In genomic region chr6:157518399-157519250, GRCh38 we compare ENCODE assay signal across 1 cellular context.
TF ChIP-seq lines count a peak whose summit lies in the region.

No MANE protein-coding gene starts in this region.

TF ChIP-seq in HepG2, 621 proteins besides CTCF, POLR2A, EP300 and RAD21 (continued from another document):
- TF ChIP-seq USF2 (IDR thresholded peaks at IDR 0.05; ENCODE audit: low read depth, low read length): no peak
- TF ChIP-seq USF2 (CRISPR knock-in tag; IDR thresholded peaks at IDR 0.05; ENCODE audit: borderline replicate concordance): no peak
- no peak for TF ChIP-seq ZNF607 (CRISPR knock-in tag; IDR thresholded peaks at IDR 0.05; ENCODE audit: borderline replicate concordance)
- TF ChIP-seq ARNT2 (CRISPR knock-in tag; IDR thresholded peaks at IDR 0.05; ENCODE audit: low read depth): no peak
- TF ChIP-seq, protein P1, sequence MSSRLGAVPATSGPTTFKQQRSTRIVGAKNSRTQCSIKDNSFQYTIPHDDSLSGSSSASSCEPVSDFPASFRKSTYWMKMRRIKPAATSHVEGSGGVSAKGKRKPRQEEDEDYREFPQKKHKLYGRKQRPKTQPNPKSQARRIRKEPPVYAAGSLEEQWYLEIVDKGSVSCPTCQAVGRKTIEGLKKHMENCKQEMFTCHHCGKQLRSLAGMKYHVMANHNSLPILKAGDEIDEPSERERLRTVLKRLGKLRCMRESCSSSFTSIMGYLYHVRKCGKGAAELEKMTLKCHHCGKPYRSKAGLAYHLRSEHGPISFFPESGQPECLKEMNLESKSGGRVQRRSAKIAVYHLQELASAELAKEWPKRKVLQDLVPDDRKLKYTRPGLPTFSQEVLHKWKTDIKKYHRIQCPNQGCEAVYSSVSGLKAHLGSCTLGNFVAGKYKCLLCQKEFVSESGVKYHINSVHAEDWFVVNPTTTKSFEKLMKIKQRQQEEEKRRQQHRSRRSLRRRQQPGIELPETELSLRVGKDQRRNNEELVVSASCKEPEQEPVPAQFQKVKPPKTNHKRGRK (CRISPR knock-in tag; IDR thresholded peaks at IDR 0.05): no peak
- TF ChIP-seq FOSL2 (CRISPR knock-in tag; IDR thresholded peaks at IDR 0.05): 0 out of 2 replicates have a peak, but pooled peaks have one; percentile 6
- no peak for TF ChIP-seq ZNF605 (CRISPR knock-in tag; IDR thresholded peaks at IDR 0.05)
- TF ChIP-seq BRCA1 (CRISPR knock-in tag; IDR thresholded peaks at IDR 0.05): no peak
- TF ChIP-seq ZNF546 (CRISPR knock-in tag; conservative IDR thresholded peaks at IDR 0.05): no peak
- TF ChIP-seq POGZ (CRISPR knock-in tag; IDR thresholded peaks at IDR 0.05): peak; percentile 59
- TF ChIP-seq, protein P2, sequence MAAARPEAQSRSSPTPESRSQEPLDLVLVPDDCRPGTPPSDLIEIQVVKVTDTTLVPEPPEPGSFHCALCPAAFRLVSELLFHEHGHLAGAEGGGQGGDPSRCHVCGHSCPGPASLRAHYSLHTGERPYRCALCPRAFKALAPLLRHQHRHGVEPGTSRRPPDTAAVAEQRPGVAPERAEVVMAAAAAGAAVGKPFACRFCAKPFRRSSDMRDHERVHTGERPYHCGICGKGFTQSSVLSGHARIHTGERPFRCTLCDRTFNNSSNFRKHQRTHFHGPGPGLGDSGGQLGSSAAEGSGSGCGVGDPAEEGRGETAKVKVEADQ (CRISPR knock-in tag; IDR thresholded peaks at IDR 0.05; ENCODE audit: borderline replicate concordance): 0 out of 2 replicates have a peak, but pooled peaks have one; percentile 16
- TF ChIP-seq NONO (IDR thresholded peaks at IDR 0.05): no peak
- TF ChIP-seq NONO (CRISPR knock-in tag; conservative IDR thresholded peaks at IDR 0.05): no peak
- TF ChIP-seq PITX1 (CRISPR knock-in tag; IDR thresholded peaks at IDR 0.05): no peak
- TF ChIP-seq BORCS8-MEF2B (CRISPR knock-in tag; IDR thresholded peaks at IDR 0.05): no peak
- TF ChIP-seq ZNF124 (CRISPR knock-in tag; IDR thresholded peaks at IDR 0.05): no peak
- TF ChIP-seq ZNF614 (CRISPR knock-in tag; IDR thresholded peaks at IDR 0.05; ENCODE audit: borderline replicate concordance): no peak
- 0 out of 2 replicates have a peak, but pooled peaks have one; percentile 36 for TF ChIP-seq ZNF317 (CRISPR knock-in tag; IDR thresholded peaks at IDR 0.05)
- TF ChIP-seq BHLHE40 (IDR thresholded peaks at IDR 0.05; ENCODE audit: low read length): peak; percentile 40; the same call in 1 of the 2 replicates
- TF ChIP-seq, protein P3, sequence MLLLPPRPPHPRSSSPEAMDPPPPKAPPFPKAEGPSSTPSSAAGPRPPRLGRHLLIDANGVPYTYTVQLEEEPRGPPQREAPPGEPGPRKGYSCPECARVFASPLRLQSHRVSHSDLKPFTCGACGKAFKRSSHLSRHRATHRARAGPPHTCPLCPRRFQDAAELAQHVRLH (CRISPR knock-in tag; IDR thresholded peaks at IDR 0.05; ENCODE audit: borderline replicate concordance, low read depth): no peak
- no peak for TF ChIP-seq PHB2 (IDR thresholded peaks at IDR 0.05; ENCODE audit: partially characterized antibody)
- TF ChIP-seq XBP1 (CRISPR knock-in tag; IDR thresholded peaks at IDR 0.05): no peak
- no peak for TF ChIP-seq EZH2 (conservative IDR thresholded peaks at IDR 0.05; ENCODE audit: low read depth, low read length)
- TF ChIP-seq ZNF263 (CRISPR knock-in tag; IDR thresholded peaks at IDR 0.05): no peak
- peak; percentile 15; the same call in 1 of the 2 replicates for TF ChIP-seq ZNF687 (CRISPR knock-in tag; IDR thresholded peaks at IDR 0.05)
- no peak for TF ChIP-seq ZC3H13 (CRISPR knock-in tag; IDR thresholded peaks at IDR 0.05)
- no peak for TF ChIP-seq NR2C2 (CRISPR knock-in tag; IDR thresholded peaks at IDR 0.05; ENCODE audit: borderline replicate concordance)
- TF ChIP-seq FOXA3 (CRISPR knock-in tag; IDR thresholded peaks at IDR 0.05): no peak
- TF ChIP-seq ZNF724P (CRISPR knock-in tag; IDR thresholded peaks at IDR 0.05; ENCODE audit: borderline replicate concordance): no peak
- TF ChIP-seq TOE1 (CRISPR knock-in tag; IDR thresholded peaks at IDR 0.05): no peak
- TF ChIP-seq NAIF1 (CRISPR knock-in tag; IDR thresholded peaks at IDR 0.05; ENCODE audit: borderline replicate concordance): no peak; the same call in 1 of the 2 replicates
- no peak for TF ChIP-seq IKZF4 (CRISPR knock-in tag; IDR thresholded peaks at IDR 0.05; ENCODE audit: borderline replicate concordance, low read depth, not compliant biosample characterization)
- TF ChIP-seq CEBPG (CRISPR knock-in tag; IDR thresholded peaks at IDR 0.05): no peak
- TF ChIP-seq MED1 (CRISPR knock-in tag; IDR thresholded peaks at IDR 0.05): 0 out of 2 replicates have a peak, but pooled peaks have one; percentile 20
- peak; percentile 95 for TF ChIP-seq ZBTB33 (CRISPR knock-in tag; IDR thresholded peaks at IDR 0.05)
- TF ChIP-seq ZNF619 (CRISPR knock-in tag; IDR thresholded peaks at IDR 0.05): 0 out of 2 replicates have a peak, but pooled peaks have one; percentile 60
- TF ChIP-seq HCFC1 (IDR thresholded peaks at IDR 0.05; ENCODE audit: low read depth, low read length): no peak
- TF ChIP-seq NPAS2 (CRISPR knock-in tag; IDR thresholded peaks at IDR 0.05; ENCODE audit: borderline replicate concordance): no peak
- no peak for TF ChIP-seq ARHGAP35 (CRISPR knock-in tag; IDR thresholded peaks at IDR 0.05; ENCODE audit: borderline replicate concordance)
- TF ChIP-seq, protein P4, sequence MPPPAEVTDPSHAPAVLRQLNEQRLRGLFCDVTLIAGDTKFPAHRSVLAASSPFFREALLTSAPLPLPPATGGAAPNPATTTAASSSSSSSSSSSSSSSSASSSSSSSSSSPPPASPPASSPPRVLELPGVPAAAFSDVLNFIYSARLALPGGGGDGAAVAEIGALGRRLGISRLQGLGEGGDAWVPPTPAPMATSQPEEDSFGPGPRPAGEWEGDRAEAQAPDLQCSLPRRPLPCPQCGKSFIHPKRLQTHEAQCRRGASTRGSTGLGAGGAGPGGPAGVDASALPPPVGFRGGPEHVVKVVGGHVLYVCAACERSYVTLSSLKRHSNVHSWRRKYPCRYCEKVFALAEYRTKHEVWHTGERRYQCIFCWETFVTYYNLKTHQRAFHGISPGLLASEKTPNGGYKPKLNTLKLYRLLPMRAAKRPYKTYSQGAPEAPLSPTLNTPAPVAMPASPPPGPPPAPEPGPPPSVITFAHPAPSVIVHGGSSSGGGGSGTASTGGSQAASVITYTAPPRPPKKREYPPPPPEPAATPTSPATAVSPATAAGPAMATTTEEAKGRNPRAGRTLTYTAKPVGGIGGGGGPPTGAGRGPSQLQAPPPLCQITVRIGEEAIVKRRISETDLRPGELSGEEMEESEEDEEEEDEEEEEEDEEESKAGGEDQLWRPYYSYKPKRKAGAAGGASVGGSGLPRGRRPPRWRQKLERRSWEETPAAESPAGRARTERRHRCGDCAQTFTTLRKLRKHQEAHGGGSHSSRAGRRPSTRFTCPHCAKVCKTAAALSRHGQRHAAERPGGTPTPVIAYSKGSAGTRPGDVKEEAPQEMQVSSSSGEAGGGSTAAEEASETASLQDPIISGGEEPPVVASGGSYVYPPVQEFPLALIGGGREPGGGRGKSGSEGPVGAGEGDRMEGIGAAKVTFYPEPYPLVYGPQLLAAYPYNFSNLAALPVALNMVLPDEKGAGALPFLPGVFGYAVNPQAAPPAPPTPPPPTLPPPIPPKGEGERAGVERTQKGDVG (CRISPR knock-in tag; IDR thresholded peaks at IDR 0.05; ENCODE audit: borderline replicate concordance): peak; percentile 85; the same call in 1 of the 2 replicates
- no peak for TF ChIP-seq SALL2 (CRISPR knock-in tag; IDR thresholded peaks at IDR 0.05)
- no peak for TF ChIP-seq ZNF772 (CRISPR knock-in tag; IDR thresholded peaks at IDR 0.05)
- TF ChIP-seq ZNF292 (CRISPR knock-in tag; IDR thresholded peaks at IDR 0.05; ENCODE audit: borderline replicate concordance, low read depth): no peak
- TF ChIP-seq ZGPAT (CRISPR knock-in tag; IDR thresholded peaks at IDR 0.05): no peak
- TF ChIP-seq SPEN (CRISPR knock-in tag; IDR thresholded peaks at IDR 0.05; ENCODE audit: low read depth): 0 out of 2 replicates have a peak, but pooled peaks have one; percentile 22
TF ChIP-seq in HepG2: peak in this region for 19.
